In genomic region chr16:71986131-71986530, GRCh38 we compare ENCODE assay signal across 9 cellular contexts. TPM values are rescaled to one million over a fixed set of nuclear protein-coding genes. Genes with fewer than 3 reads are reported as not detected.
"Had no signal": no experiment of that assay in that cellular context is flagged by ENCODE, and none has a peak within 500 bp of the region (broad histone marks: within the 10 kb centered on the region; RNA-seq: fewer than 3 reads in every experiment).

No MANE protein-coding gene starts in this region.

- H3K4me2 ChIP-seq: GM23338, KMS-11 had no signal

- DNase-seq: H9, HCEC 1CT, IMR-90, KBM-7 had no signal

- H3K27ac ChIP-seq: HL-60, KMS-11 had no signal

- H3K4me3 ChIP-seq: GM23338 had no signal

- H3K9ac ChIP-seq: KMS-11 had no signal

- H2AFZ ChIP-seq: GM23338 had no signal

- ATAC-seq: GM23338 had no signal

RNA-seq across cellular contexts. Expression of gene PKD1L3, which starts 14.1 kb away (rescaled TPM):
- total RNA-seq: GM23338, H4, H9, HT1080, IMR-90 had no signal
- polyA plus RNA-seq: GM23338, IMR-90 had no signal
